1 cellular context compared by ENCODE assay signal in genomic region chr12:1662761-1663439, GRCh38.
TF ChIP-seq lines count a peak whose summit lies in the region.

No MANE protein-coding gene starts in this region.

TF ChIP-seq in K562, 482 proteins besides CTCF, POLR2A, EP300 and RAD21 (continued from another document and continues in another):
- TF ChIP-seq RNF219 (CRISPR knock-in tag; IDR thresholded peaks at IDR 0.05) = no peak
- TF ChIP-seq NRF1 (conservative IDR thresholded peaks at IDR 0.05 in 1 of 2, IDR thresholded peaks at IDR 0.05 in 1 of 2) = peak in 1 of 2 experiments; percentile 34; a peak in 1 of 4 replicates
- peak; percentile 55 for TF ChIP-seq VEZF1 (CRISPR knock-in tag; IDR thresholded peaks at IDR 0.05)
- no peak for TF ChIP-seq KAT2B (IDR thresholded peaks at IDR 0.05; ENCODE audit: low read depth, low read length)
- TF ChIP-seq CREB1 (IDR thresholded peaks at IDR 0.05) = no peak
- 0 out of 2 replicates have a peak, but pooled peaks have one; percentile 42 for TF ChIP-seq CREB1 (CRISPR knock-in tag; IDR thresholded peaks at IDR 0.05)
- no peak for TF ChIP-seq HNRNPK (IDR thresholded peaks at IDR 0.05; ENCODE audit: low read depth, low read length, poor library complexity, severe bottlenecking)
- TF ChIP-seq SP1 (CRISPR knock-in tag; IDR thresholded peaks at IDR 0.05) = no peak
- peak; percentile 72 for TF ChIP-seq CBFA2T3 (IDR thresholded peaks at IDR 0.05)
- TF ChIP-seq ZNF175 (CRISPR knock-in tag; IDR thresholded peaks at IDR 0.05; ENCODE audit: low read depth) = no peak
- peak; percentile 42 for TF ChIP-seq EP400 (IDR thresholded peaks at IDR 0.05)
- TF ChIP-seq HDAC1 (IDR thresholded peaks at IDR 0.05) = peak in 1 of 2 experiments; percentile 35; a peak in 1 of 4 replicates
- TF ChIP-seq SREBF1 (IDR thresholded peaks at IDR 0.05; ENCODE audit: borderline replicate concordance, low read depth, low read length) = no peak
- TF ChIP-seq ZNF518B (CRISPR knock-in tag; IDR thresholded peaks at IDR 0.05) = no peak
- TF ChIP-seq CREM (IDR thresholded peaks at IDR 0.05; ENCODE audit: low read depth) = 0 out of 2 replicates have a peak, but pooled peaks have one; percentile 22
- TF ChIP-seq ZSCAN29 (IDR thresholded peaks at IDR 0.05) = no peak
- no peak for TF ChIP-seq TCFL5 (CRISPR knock-in tag; conservative IDR thresholded peaks at IDR 0.05)
- 0 out of 2 replicates have a peak, but pooled peaks have one; percentile 10 for TF ChIP-seq MYC (IDR thresholded peaks at IDR 0.05; ENCODE audit: low read depth, low read length)
- TF ChIP-seq MYC (CRISPR knock-in tag; IDR thresholded peaks at IDR 0.05; ENCODE audit: borderline replicate concordance, low read depth) = no peak
- TF ChIP-seq CBX5 (IDR thresholded peaks at IDR 0.05; ENCODE audit: borderline replicate concordance, low read depth) = 0 out of 2 replicates have a peak, but pooled peaks have one; percentile 10
- TF ChIP-seq ZNF717 (CRISPR knock-in tag; IDR thresholded peaks at IDR 0.05) = no peak
- peak; percentile 36 for TF ChIP-seq NFIC (IDR thresholded peaks at IDR 0.05)
- TF ChIP-seq CCNT2 (IDR thresholded peaks at IDR 0.05; ENCODE audit: borderline replicate concordance, extremely low read depth, insufficient read length, low read depth, low read length) = peak; percentile 54
- peak; percentile 67; the same call in 1 of the 2 replicates for TF ChIP-seq HNRNPL (IDR thresholded peaks at IDR 0.05; ENCODE audit: low read depth, low read length)
- TF ChIP-seq LCOR (CRISPR knock-in tag; IDR thresholded peaks at IDR 0.05) = peak; percentile 36; the same call in 1 of the 2 replicates
- peak; percentile 82 for TF ChIP-seq POLR2G (IDR thresholded peaks at IDR 0.05; ENCODE audit: low read depth, low read length)
- peak; percentile 99 for TF ChIP-seq ZBTB7A (IDR thresholded peaks at IDR 0.05; ENCODE audit: borderline replicate concordance, control insufficient read depth, low read depth, low read length)
- no peak for TF ChIP-seq TAF9B (IDR thresholded peaks at IDR 0.05; ENCODE audit: partially characterized antibody)
- no peak for TF ChIP-seq ZNF316 (IDR thresholded peaks at IDR 0.05)
- TF ChIP-seq ZBTB26 (CRISPR knock-in tag; IDR thresholded peaks at IDR 0.05) = no peak
- peak; percentile 47; the same call in 1 of the 2 replicates for TF ChIP-seq CXXC5 (CRISPR knock-in tag; IDR thresholded peaks at IDR 0.05)
- TF ChIP-seq ZBTB33 (CRISPR knock-in tag; IDR thresholded peaks at IDR 0.05) = peak; percentile 65; the same call in 1 of the 2 replicates
- peak; percentile 54; the same call in 1 of the 2 replicates for TF ChIP-seq CBFA2T2 (conservative IDR thresholded peaks at IDR 0.05)
- no peak for TF ChIP-seq NONO (IDR thresholded peaks at IDR 0.05; ENCODE audit: low read depth in 2 of 2, low read length in 1 of 2)
- no peak for TF ChIP-seq ZFPM2 (CRISPR knock-in tag; IDR thresholded peaks at IDR 0.05)
- no peak for TF ChIP-seq SRSF9 (IDR thresholded peaks at IDR 0.05; ENCODE audit: borderline replicate concordance, low read depth, low read length)
- TF ChIP-seq ZNF780A (CRISPR knock-in tag; IDR thresholded peaks at IDR 0.05) = no peak
- TF ChIP-seq GATA2 (CRISPR knock-in tag; IDR thresholded peaks at IDR 0.05) = peak; percentile 38; the same call in 1 of the 2 replicates
- no peak for TF ChIP-seq NFXL1 (CRISPR knock-in tag; IDR thresholded peaks at IDR 0.05)
- TF ChIP-seq ZBTB12 (CRISPR knock-in tag; IDR thresholded peaks at IDR 0.05) = no peak
- TF ChIP-seq MAX (CRISPR knock-in tag; IDR thresholded peaks at IDR 0.05) = peak; percentile 38; the same call in 1 of the 2 replicates
- peak; percentile 20; the same call in 1 of the 2 replicates for TF ChIP-seq TOE1 (IDR thresholded peaks at IDR 0.05; ENCODE audit: borderline replicate concordance)
- TF ChIP-seq TOE1 (CRISPR knock-in tag; IDR thresholded peaks at IDR 0.05; ENCODE audit: borderline replicate concordance, low read depth) = no peak
- no peak for TF ChIP-seq WHSC1 (IDR thresholded peaks at IDR 0.05; ENCODE audit: low read length)
- peak in 1 of 2 experiments; percentile 58; a peak in 2 of 4 replicates for TF ChIP-seq MNT (conservative IDR thresholded peaks at IDR 0.05)
- no peak for TF ChIP-seq BRCA1 (IDR thresholded peaks at IDR 0.05)
- no peak for TF ChIP-seq BRCA1 (CRISPR knock-in tag; IDR thresholded peaks at IDR 0.05)
- no peak for TF ChIP-seq ZNF146 (CRISPR knock-in tag; IDR thresholded peaks at IDR 0.05; ENCODE audit: unreplicated experiment)
- TF ChIP-seq MED1 (CRISPR knock-in tag; IDR thresholded peaks at IDR 0.05; ENCODE audit: borderline replicate concordance) = no peak
- no peak for TF ChIP-seq MAFK (IDR thresholded peaks at IDR 0.05; ENCODE audit: low read length)
- 0 out of 2 replicates have a peak, but pooled peaks have one; percentile 15 for TF ChIP-seq SUPT5H (IDR thresholded peaks at IDR 0.05)
- TF ChIP-seq GTF2B (IDR thresholded peaks at IDR 0.05; ENCODE audit: extremely low read depth, insufficient read length) = no peak
- TF ChIP-seq KDM4B (IDR thresholded peaks at IDR 0.05; ENCODE audit: borderline replicate concordance in 2 of 2, low read depth in 1 of 2) = no peak
